In genomic region chr7:44467217-44467548, GRCh38 we compare ENCODE assay signal across 16 cellular contexts.
"Had no signal": no experiment of that assay in that cellular context is flagged by ENCODE, and none has a peak within 500 bp of the region (broad histone marks: within the 10 kb centered on the region; RNA-seq: fewer than 3 reads in every experiment).

No MANE protein-coding gene starts in this region.

- H3K27ac ChIP-seq: gastroesophageal sphincter, heart right ventricle, testis, upper lobe of left lung had no signal

- H3K4me3 ChIP-seq: gastroesophageal sphincter, heart right ventricle, mucosa of descending colon, testis, upper lobe of left lung had no signal

- H3K27me3 ChIP-seq: gastroesophageal sphincter, heart right ventricle, testis, upper lobe of left lung had no signal

- DNase-seq: activated CD4-positive, CD25-positive, alpha-beta regulatory T cell; activated CD8-positive, alpha-beta memory T cell treated with anti-CD3 and anti-CD28 coated beads, Interleukin-2, amount 50 U/mL, for 4 hours; erythroblast; heart right ventricle; islet precursor cell; mucosa of descending colon; naive thymus-derived CD4-positive, alpha-beta T cell; nucleus accumbens; stimulated activated CD4-positive, alpha-beta T cell treated with anti-CD3 and anti-CD28 coated beads, Interleukin-4, amount 100 ng/mL, for 1 hour; stimulated activated naive CD4-positive, alpha-beta T cell treated with Interleukin-2 at 50 U/mL for 16 hours; testis; upper lobe of left lung had no signal

- ATAC-seq: gastroesophageal sphincter; heart right ventricle; left lobe of liver; mucosa of descending colon; naive thymus-derived CD4-positive, alpha-beta T cell had no signal

- FAIRE-seq: astrocyte, bronchial epithelial cell had no signal

- H3K27me3 Mint-ChIP-seq: naive thymus-derived CD4-positive, alpha-beta T cell had no signal

- H3K9me3 Mint-ChIP-seq: naive thymus-derived CD4-positive, alpha-beta T cell had no signal

- H3K9me3 ChIP-seq: gastroesophageal sphincter, heart right ventricle, mucosa of descending colon, testis, upper lobe of left lung had no signal
